Comparison of ENCODE assay signal across 8 cellular contexts in genomic region chr17:47895856-47896671, GRCh38. TPM values are rescaled to one million over a fixed set of nuclear protein-coding genes. Genes with fewer than 3 reads are reported as not detected.
DNase-seq lines count a peak whose midpoint lies in the region; ATAC-seq and TF ChIP-seq lines count a peak whose summit lies in the region.

Gene SP2 (plus strand): TSS chr17:47896236. CDS start chr17:47896287, 51 bp downstream.

- H3K27ac ChIP-seq in PC-9, result peak within 1 kb of the TSS; percentile 74

- no TSS peak for BruUV-seq in PC-9 (replicated peaks; lab: Mats Ljungman, UMichigan)

- peak; percentile 87 for ATAC-seq in GM21619 (IDR thresholded peaks at IDR 0.05; ENCODE audit: unreplicated experiment)

- POLR2A ChIA-PET in PC-9 (lab: Charles Lee; ENCODE audit: unreplicated experiment), result interaction anchor here (0.6 to 1.1 kb wide), 10 partner anchors 9 to 285 kb away, joined by 3 to 10 read pairs (median 4); partner anchors contain the start of genes CDK5RAP3, PRR15L and TBX21

- peaks cover 47% of the 10 kb centered on the region for H3K79me2 ChIP-seq in PC-9 (ENCODE audit: low read depth)

- H3K4me1 ChIP-seq in PC-9 (replicated peaks; ENCODE audit: insufficient read depth), result peaks cover 32% of the 10 kb centered on the region

- CTCF ChIA-PET in PC-9 (lab: Charles Lee), result interaction anchor here (0.9 to 1.3 kb wide), 4 partner anchors 42 to 75 kb away, joined by 3 to 6 read pairs (median 5); partner anchors contain the start of gene CDK5RAP3

- intact Hi-C loops in PC-9 (cut with micrococcal nuclease; ENCODE audit: unreplicated experiment), result loop anchor here (1.0 kb wide), 4 partner anchors 51 to 127 kb away; no protein-coding TSS in a partner anchor

- peaks cover 30% of the 10 kb centered on the region for H3F3A ChIP-seq in PC-9 (ENCODE audit: insufficient read depth, low read depth)

- H2AFZ ChIP-seq in PC-9, result peak within 1 kb of the TSS; percentile 85

- no peaks in the 10 kb centered on the region for H4K20me1 ChIP-seq in PC-9 (ENCODE audit: insufficient read depth)

- no peaks in the 10 kb centered on the region for H3K9me2 ChIP-seq in PC-9 (ENCODE audit: insufficient read depth)

- peak; percentile 100 for DNase-seq in DMS153 (lab: John Stamatoyannopoulos, UW)
- DNase-seq in Jurkat, Clone E6-1 (ENCODE audit: low read depth, low spot score), result peak; percentile 100
- DNase-seq in PC-9, result peak; percentile 99 to 100
- peak; percentile 99 for DNase-seq in activated T-cell treated with anti-CD3 and anti-CD28 coated beads, Interleukin-2, amount 50 U/mL, for 1 hour
- peak; percentile 100 for DNase-seq in epithelial cell of proximal tubule (ENCODE audit: low read depth)
- peak; percentile 100 for DNase-seq in mucosa of gallbladder (ENCODE audit: low spot score)
- DNase-seq in stimulated activated CD8-positive, alpha-beta memory T cell treated with anti-CD3 and anti-CD28 coated beads, Interleukin-4, amount 100 ng/mL, for 4 hours (ENCODE audit: low read depth in 2 of 2, low spot score in 1 of 2), result peak; percentile 99

- peak within 1 kb of the TSS; percentile 95 for H3K4me3 ChIP-seq in Jurkat, Clone E6-1 (ENCODE audit: low read length)
- peak within 1 kb of the TSS; percentile 93 for H3K4me3 ChIP-seq in PC-9
- H3K4me3 ChIP-seq in epithelial cell of proximal tubule (ENCODE audit: low read depth, low read length), result peak within 1 kb of the TSS; percentile 97

- no peaks in the 10 kb centered on the region for H3K27me3 ChIP-seq in PC-9 (ENCODE audit: insufficient read depth, low read depth)

- no peaks in the 10 kb centered on the region; the same call in 1 of the 2 replicates for H3K36me3 ChIP-seq in PC-9 (ENCODE audit: low read depth)

- TF ChIP-seq CTCF in PC-9 (conservative IDR thresholded peaks at IDR 0.05) (peak; percentile 27; the same call in 1 of the 2 replicates), epithelial cell of proximal tubule (conservative IDR thresholded peaks at IDR 0.05; ENCODE audit: low read depth, low read length) (no peak)

- peak within 1 kb of the TSS; percentile 95 for H3K4me2 ChIP-seq in PC-9

- no peaks in the 10 kb centered on the region for H3K9me3 ChIP-seq in PC-9 (ENCODE audit: insufficient read depth, low read depth)

RNA-seq across cellular contexts. Expression of gene SP2, which starts in this region (rescaled TPM):
- polyA plus RNA-seq in Jurkat, Clone E6-1 (2012; ENCODE audit: insufficient read depth, insufficient read length), result 12.6 TPM
- total RNA-seq in PC-9 (2021) (13.5 and 18.0 TPM in 2 replicates), epithelial cell of proximal tubule (2.1 and 5.4 TPM in 2 replicates), mucosa of gallbladder (17.4 TPM)

Comparison
In these comparisons a context has a peak if more than half of its experiments do, and no peak if none do; other contexts are left out.
1. Peak in every context shown above with its lines: DNase-seq, ATAC-seq, H3K4me3 ChIP-seq and H3K27ac ChIP-seq.